Comparison of ENCODE assay signal across 11 cellular contexts in the genomic region with DNA sequence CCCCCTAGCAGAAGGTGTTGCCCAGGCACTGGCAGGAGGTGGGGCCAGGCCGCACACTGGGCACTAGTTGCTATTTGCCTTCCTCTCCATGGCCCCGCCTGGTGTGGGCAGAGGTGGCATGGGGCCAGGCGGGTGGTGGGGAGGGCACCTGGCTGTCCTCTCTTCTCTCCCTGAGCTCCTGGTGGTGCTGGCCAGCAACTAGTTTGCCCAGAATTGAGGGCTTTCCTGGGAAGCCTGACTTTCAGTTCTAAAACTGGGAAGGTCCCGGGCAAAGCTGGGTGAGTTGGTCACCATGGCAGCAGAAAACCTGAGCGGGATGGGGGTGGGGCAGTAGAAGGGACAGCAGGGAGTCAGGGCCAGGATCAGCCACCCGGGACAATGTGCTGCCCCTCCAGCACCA. TPM values are rescaled to one million over a fixed set of nuclear protein-coding genes. Genes with fewer than 3 reads are reported as not detected.
DNase-seq lines count a peak whose midpoint lies in the region; ATAC-seq and TF ChIP-seq lines count a peak whose summit lies in the region.
"Had no signal": no experiment of that assay in that cellular context is flagged by ENCODE, and none has a peak within 500 bp of the region (broad histone marks: within the 10 kb centered on the region; RNA-seq: fewer than 3 reads in every experiment).

No MANE protein-coding gene starts in this region.

- H3K36me3 Mint-ChIP-seq in activated CD4-positive, alpha-beta T cell treated with anti-CD3 and anti-CD28 coated beads, Interleukin-2, amount 10 ng/mL, durations not matched to agents 7 days and 5 days (ENCODE audit: low read depth), result no peaks in the 10 kb centered on the region
- H3K36me3 Mint-ChIP-seq: activated CD4-positive, alpha-beta memory T cell treated with anti-CD3 and anti-CD28 coated beads for 36 hours had no signal

- no peak for DNase-seq in activated CD4-positive, alpha-beta T cell treated with anti-CD3 and anti-CD28 coated beads, Interleukin-2, amount 10 ng/mL, durations not matched to agents 7 days and 5 days
- no peak for DNase-seq in activated CD4-positive, alpha-beta T cell treated with anti-CD3 and anti-CD28 coated beads, Interleukin-2, amount 50 U/mL, for 1 hour
- DNase-seq in body of pancreas (peak; percentile 92 to 97 (median 92)), lung (ENCODE audit: low spot score) (peak; percentile 88), NCI-H226 (no peak)
- no peak for DNase-seq in stimulated activated naive CD4-positive, alpha-beta T cell treated with Interleukin-2 at 50 U/mL for 16 hours (lab: John Stamatoyannopoulos, UW)
- DNase-seq: activated CD4-positive, alpha-beta memory T cell treated with anti-CD3 and anti-CD28 coated beads for 36 hours; NCI-H524; stimulated activated CD4-positive, alpha-beta T cell treated with anti-CD3 and anti-CD28 coated beads, Interleukin-4, amount 100 ng/mL, for 1 hour had no signal

- POLR2A ChIA-PET in activated CD4-positive, alpha-beta T cell treated with anti-CD3 and anti-CD28 coated beads, Interleukin-2, amount 10 ng/mL, durations not matched to agents 7 days and 5 days (lab: Charles Lee), result no interaction called here

- TF ChIP-seq CTCF in body of pancreas (IDR thresholded peaks at IDR 0.05) (peak in 4 of 7 experiments; percentile 24 to 40 (median 34)), lung (IDR thresholded peaks at IDR 0.05; ENCODE audit: control extremely low read depth, extremely low read depth) (no peak)

- no peak overlapping the region for H3K4me3 Mint-ChIP-seq in activated CD4-positive, alpha-beta T cell treated with anti-CD3 and anti-CD28 coated beads, Interleukin-2, amount 10 ng/mL, durations not matched to agents 7 days and 5 days
- H3K4me3 Mint-ChIP-seq: activated CD4-positive, alpha-beta memory T cell treated with anti-CD3 and anti-CD28 coated beads for 36 hours had no signal

- intact Hi-C loops in body of pancreas (cut with DNase I), result no loop called here

- peak overlapping the region; percentile 81 to 95 (median 88) for H3K27ac ChIP-seq in body of pancreas
- peak overlapping the region; percentile 61 to 85 for H3K27ac ChIP-seq in lung (ENCODE audit: low read depth in 1 of 2, low read length in 1 of 2)

- TF ChIP-seq POLR2A in body of pancreas (IDR thresholded peaks at IDR 0.05), result no peak

- H3K36me3 ChIP-seq in body of pancreas (replicated peaks in 1 of 2; ENCODE audit: insufficient read depth in 1 of 2, low read depth in 2 of 2), result no peaks in the 10 kb centered on the region
- no peaks in the 10 kb centered on the region for H3K36me3 ChIP-seq in lung (ENCODE audit: control insufficient read depth in 2 of 2, insufficient read depth in 2 of 2, low read length in 2 of 2)

- H3K9me3 Mint-ChIP-seq in activated CD4-positive, alpha-beta T cell treated with anti-CD3 and anti-CD28 coated beads, Interleukin-2, amount 10 ng/mL, durations not matched to agents 7 days and 5 days, result no peaks in the 10 kb centered on the region
- H3K9me3 Mint-ChIP-seq: activated CD4-positive, alpha-beta memory T cell treated with anti-CD3 and anti-CD28 coated beads for 36 hours had no signal

- no peak overlapping the region for H3K4me3 ChIP-seq in body of pancreas
- H3K4me3 ChIP-seq in lung, result no peak overlapping the region

- CTCF ChIA-PET in activated CD4-positive, alpha-beta T cell treated with anti-CD3 and anti-CD28 coated beads, Interleukin-2, amount 10 ng/mL, durations not matched to agents 7 days and 5 days (lab: Charles Lee), result interaction anchor here (1.1 to 1.2 kb wide), 3 partner anchors 10 to 33 kb away, joined by 3 to 4 read pairs (median 3); no protein-coding TSS in a partner anchor

- peak; percentile 77 for ATAC-seq in body of pancreas
- ATAC-seq in lung (ENCODE audit: insufficient read depth, low FRiP score), result peak; percentile 64
- ATAC-seq in GM18498 (IDR thresholded peaks at IDR 0.05; ENCODE audit: unreplicated experiment), result no peak
- ATAC-seq in HG03139 (IDR thresholded peaks at IDR 0.05; ENCODE audit: unreplicated experiment), result no peak

- peaks cover 69% of the 10 kb centered on the region for H3K4me1 ChIP-seq in body of pancreas
- peaks cover 0 to 13% of the 10 kb centered on the region in 2 donors for H3K4me1 ChIP-seq in lung (ENCODE audit: control insufficient read depth in 2 of 2, insufficient read depth in 2 of 2, low read length in 2 of 2)

- H3K27me3 ChIP-seq in body of pancreas, result no peaks in the 10 kb centered on the region
- H3K27me3 ChIP-seq in lung (ENCODE audit: control insufficient read depth, insufficient read depth), result no peaks in the 10 kb centered on the region

- 5 to 10% methylated on average over 6 of the region's 6 CpGs for WGBS in body of pancreas, 2 donors
- 55 to 64% methylated on average over 6 of the region's 6 CpGs for WGBS in lung, 2 donors

- no peaks in the 10 kb centered on the region for H3K27me3 Mint-ChIP-seq in activated CD4-positive, alpha-beta T cell treated with anti-CD3 and anti-CD28 coated beads, Interleukin-2, amount 10 ng/mL, durations not matched to agents 7 days and 5 days
- H3K27me3 Mint-ChIP-seq: activated CD4-positive, alpha-beta memory T cell treated with anti-CD3 and anti-CD28 coated beads for 36 hours had no signal

- H3K9me3 ChIP-seq in body of pancreas, result no peaks in the 10 kb centered on the region
- peaks cover 0 to 2% of the 10 kb centered on the region in 2 donors for H3K9me3 ChIP-seq in lung (ENCODE audit: control insufficient read depth in 2 of 2, insufficient read depth in 1 of 2, low read length in 1 of 2)

- peaks cover 30% of the 10 kb centered on the region for H3K4me1 Mint-ChIP-seq in activated CD4-positive, alpha-beta T cell treated with anti-CD3 and anti-CD28 coated beads, Interleukin-2, amount 10 ng/mL, durations not matched to agents 7 days and 5 days

- H3K27ac Mint-ChIP-seq in activated CD4-positive, alpha-beta T cell treated with anti-CD3 and anti-CD28 coated beads, Interleukin-2, amount 10 ng/mL, durations not matched to agents 7 days and 5 days, result peak overlapping the region; percentile 9
- H3K27ac Mint-ChIP-seq: activated CD4-positive, alpha-beta memory T cell treated with anti-CD3 and anti-CD28 coated beads for 36 hours had no signal

RNA-seq across cellular contexts. Expression of gene RBM38, which starts 48.2 kb away (rescaled TPM):
- 10 to 100 TPM; 97.3 to 98.8 TPM for total RNA-seq in activated CD4-positive, alpha-beta T cell treated with anti-CD3 and anti-CD28 coated beads, Interleukin-2, amount 10 ng/mL, durations not matched to agents 7 days and 5 days
- total RNA-seq in body of pancreas (10 to 100 TPM in 1 of 2 donors, 1 to 10 TPM in 1; 5.6 to 12.7 TPM), lung (10 to 100 TPM; 32.3 to 38.6 TPM)
- polyA plus RNA-seq in lung, result 10 to 100 TPM; 23.1 to 29.5 TPM

Comparison
In these comparisons a context has a peak if more than half of its experiments do, and no peak if none do; other contexts are left out.
1. DNase-seq: peak in body of pancreas (4 of 4) and lung (single experiment); none in activated CD4-positive, alpha-beta T cell treated with anti-CD3 and anti-CD28 coated beads, Interleukin-2, amount 10 ng/mL, durations not matched to agents 7 days and 5 days (single experiment), activated CD4-positive, alpha-beta T cell treated with anti-CD3 and anti-CD28 coated beads, Interleukin-2, amount 50 U/mL, for 1 hour (single experiment), NCI-H226 (single experiment) and stimulated activated naive CD4-positive, alpha-beta T cell treated with Interleukin-2 at 50 U/mL for 16 hours (single experiment).
2. ATAC-seq: peak in body of pancreas (single experiment) and lung (single experiment); none in GM18498 (single experiment) and HG03139 (single experiment).